ENCODE assay signal across 1 cellular context in genomic region chr7:6032167-6032566, GRCh38.
TF ChIP-seq lines count a peak whose summit lies in the region.

No MANE protein-coding gene starts in this region.

TF ChIP-seq in K562, 482 proteins besides CTCF, POLR2A, EP300 and RAD21 (continues in another document):
- TF ChIP-seq NONO (IDR thresholded peaks at IDR 0.05; ENCODE audit: low read depth in 2 of 2, low read length in 1 of 2): no peak
- TF ChIP-seq ZBTB1 (CRISPR knock-in tag; IDR thresholded peaks at IDR 0.05; ENCODE audit: borderline replicate concordance, low read depth): no peak
- 0 out of 2 replicates have a peak, but pooled peaks have one; percentile 9 for TF ChIP-seq PKNOX1 (IDR thresholded peaks at IDR 0.05)
- no peak for TF ChIP-seq ZNF133 (CRISPR knock-in tag; IDR thresholded peaks at IDR 0.05)
- TF ChIP-seq HCFC1 (IDR thresholded peaks at IDR 0.05; ENCODE audit: low read depth, low read length): no peak
- TF ChIP-seq ID3 (CRISPR knock-in tag; IDR thresholded peaks at IDR 0.05): no peak
- TF ChIP-seq ID3 (tag; IDR thresholded peaks at IDR 0.05): no peak
- no peak for TF ChIP-seq KHSRP (IDR thresholded peaks at IDR 0.05)
- TF ChIP-seq ZNF79 (CRISPR knock-in tag; IDR thresholded peaks at IDR 0.05; ENCODE audit: low read depth): no peak
- peak; percentile 86 for TF ChIP-seq TCF3 (CRISPR knock-in tag; IDR thresholded peaks at IDR 0.05)
- TF ChIP-seq CREB1 (IDR thresholded peaks at IDR 0.05): peak; percentile 49; the same call in 1 of the 2 replicates
- no peak for TF ChIP-seq CREB1 (CRISPR knock-in tag; IDR thresholded peaks at IDR 0.05)
- TF ChIP-seq SPI1 (IDR thresholded peaks at IDR 0.05; ENCODE audit: borderline replicate concordance, low read depth, low read length): no peak
- no peak for TF ChIP-seq ZNF143 (CRISPR knock-in tag; IDR thresholded peaks at IDR 0.05)
- TF ChIP-seq STAT5A (IDR thresholded peaks at IDR 0.05; ENCODE audit: borderline replicate concordance, low read length): peak; percentile 54
- TF ChIP-seq TRIM24 (IDR thresholded peaks at IDR 0.05): peak; percentile 11 to 12; a peak in 1 of 4 replicates
- TF ChIP-seq TBL1XR1 (IDR thresholded peaks at IDR 0.05; ENCODE audit: low read length in 2 of 2): no peak
- TF ChIP-seq RBM22 (IDR thresholded peaks at IDR 0.05; ENCODE audit: low read depth, low read length, poor library complexity, severe bottlenecking): no peak
- no peak for TF ChIP-seq ZNF780A (CRISPR knock-in tag; IDR thresholded peaks at IDR 0.05)
- peak; percentile 81 for TF ChIP-seq TEAD4 (IDR thresholded peaks at IDR 0.05; ENCODE audit: low read length)
- no peak for TF ChIP-seq TEAD4 (CRISPR knock-in tag; IDR thresholded peaks at IDR 0.05; ENCODE audit: borderline replicate concordance)
- TF ChIP-seq MED1 (CRISPR knock-in tag; IDR thresholded peaks at IDR 0.05; ENCODE audit: borderline replicate concordance): no peak
- TF ChIP-seq ZNF551 (CRISPR knock-in tag; IDR thresholded peaks at IDR 0.05): no peak
- no peak for TF ChIP-seq FOXJ2 (tag; IDR thresholded peaks at IDR 0.05)
- no peak for TF ChIP-seq THRAP3 (IDR thresholded peaks at IDR 0.05; ENCODE audit: borderline replicate concordance)
- no peak for TF ChIP-seq EWSR1 (IDR thresholded peaks at IDR 0.05; ENCODE audit: borderline replicate concordance, low read depth, partially characterized antibody)
- TF ChIP-seq ZNF512 (tag; IDR thresholded peaks at IDR 0.05): no peak
- no peak for TF ChIP-seq WHSC1 (IDR thresholded peaks at IDR 0.05; ENCODE audit: low read length)
- TF ChIP-seq CBFA2T3 (IDR thresholded peaks at IDR 0.05): peak; percentile 80
- no peak for TF ChIP-seq ETV6 (IDR thresholded peaks at IDR 0.05; ENCODE audit: borderline replicate concordance in 1 of 2, low read depth in 2 of 2, low read length in 1 of 2)
- TF ChIP-seq ETV6 (CRISPR knock-in tag; IDR thresholded peaks at IDR 0.05; ENCODE audit: borderline replicate concordance): no peak
- TF ChIP-seq ZNF311 (CRISPR knock-in tag; IDR thresholded peaks at IDR 0.05): no peak
- TF ChIP-seq ZNF764 (CRISPR knock-in tag; IDR thresholded peaks at IDR 0.05; ENCODE audit: low read depth): no peak
- TF ChIP-seq POLR2AphosphoS5 (IDR thresholded peaks at IDR 0.05; ENCODE audit: control insufficient read depth, insufficient read depth, low read depth, low read length): peak; percentile 66; the same call in 1 of the 2 replicates
- no peak for TF ChIP-seq ARID3A (IDR thresholded peaks at IDR 0.05; ENCODE audit: borderline replicate concordance, low read depth, low read length)
- no peak for TF ChIP-seq ZBTB17 (CRISPR knock-in tag; IDR thresholded peaks at IDR 0.05)
- no peak for TF ChIP-seq BMI1 (IDR thresholded peaks at IDR 0.05; ENCODE audit: low read length)
- TF ChIP-seq SIN3A (IDR thresholded peaks at IDR 0.05; ENCODE audit: borderline replicate concordance in 2 of 2, control insufficient read depth in 1 of 2, low read depth in 2 of 2, low read length in 2 of 2): no peak
- TF ChIP-seq FOXM1 (IDR thresholded peaks at IDR 0.05; ENCODE audit: low read depth): no peak
- TF ChIP-seq FOXM1 (CRISPR knock-in tag; IDR thresholded peaks at IDR 0.05; ENCODE audit: low read depth): no peak
- TF ChIP-seq MYNN (IDR thresholded peaks at IDR 0.05): 0 out of 2 replicates have a peak, but pooled peaks have one; percentile 32
- TF ChIP-seq MYNN (CRISPR knock-in tag; IDR thresholded peaks at IDR 0.05): no peak
- TF ChIP-seq GTF3C2 (IDR thresholded peaks at IDR 0.05; ENCODE audit: borderline replicate concordance, extremely low read depth, insufficient read length): no peak
- no peak for TF ChIP-seq ZNF165 (CRISPR knock-in tag; IDR thresholded peaks at IDR 0.05; ENCODE audit: borderline replicate concordance)
- TF ChIP-seq ZNF668 (CRISPR knock-in tag; IDR thresholded peaks at IDR 0.05): no peak
- TF ChIP-seq NELFE (IDR thresholded peaks at IDR 0.05; ENCODE audit: insufficient read depth, insufficient read length): no peak
- TF ChIP-seq PTRF (tag; IDR thresholded peaks at IDR 0.05): no peak
- TF ChIP-seq ZNF318 (IDR thresholded peaks at IDR 0.05; ENCODE audit: borderline replicate concordance in 1 of 2, low read depth in 1 of 2): no peak
- TF ChIP-seq XRCC4 (IDR thresholded peaks at IDR 0.05; ENCODE audit: extremely low read depth, insufficient read depth, insufficient read length): no peak
- no peak for TF ChIP-seq STAG1 (CRISPR knock-in tag; IDR thresholded peaks at IDR 0.05; ENCODE audit: borderline replicate concordance)
- TF ChIP-seq KLF16 (IDR thresholded peaks at IDR 0.05): peak; percentile 55; the same call in 1 of the 2 replicates
- no peak for TF ChIP-seq PCBP2 (IDR thresholded peaks at IDR 0.05; ENCODE audit: low read depth, low read length, poor library complexity, severe bottlenecking)
- TF ChIP-seq ZFP91 (CRISPR knock-in tag; IDR thresholded peaks at IDR 0.05): no peak
- no peak for TF ChIP-seq TCF7L2 (IDR thresholded peaks at IDR 0.05; ENCODE audit: low read depth, low read length)
- TF ChIP-seq BHLHE40 (IDR thresholded peaks at IDR 0.05; ENCODE audit: low read length): peak; percentile 59; the same call in 1 of the 2 replicates
